In genomic region chr3:170967126-170967525, GRCh38 we compare ENCODE assay signal across 33 cellular contexts. TPM values are rescaled to one million over a fixed set of nuclear protein-coding genes. Genes with fewer than 3 reads are reported as not detected.
"Had no signal": no experiment of that assay in that cellular context is flagged by ENCODE, and none has a peak within 500 bp of the region (broad histone marks: within the 10 kb centered on the region; RNA-seq: fewer than 3 reads in every experiment).

No MANE protein-coding gene starts in this region.

- H3K9me3 Mint-ChIP-seq: dendritic cell treated with granulocyte-macrophage colony-stimulating factor and Interleukin-4, amounts not matched to agents 40 ng/mL and 50 ng/mL, for 4 days; effector memory CD8-positive, alpha-beta T cell had no signal

- FAIRE-seq: endometrium, islet of Langerhans, keratinocyte had no signal

- H3K27ac Mint-ChIP-seq: dendritic cell treated with granulocyte-macrophage colony-stimulating factor and Interleukin-4, amounts not matched to agents 40 ng/mL and 50 ng/mL, for 4 days; effector memory CD8-positive, alpha-beta T cell; endodermal cell; mesothelial cell of epicardium had no signal

- H3K36me3 Mint-ChIP-seq: mesothelial cell of epicardium had no signal

- DNase-seq: colonic mucosa; cortex of kidney; effector CD8-positive, alpha-beta T cell; effector memory CD8-positive, alpha-beta T cell; endodermal cell; erythroblast; esophagus squamous epithelium; foreskin fibroblast; foreskin melanocyte; gastrocnemius medialis; glutamatergic neuron; head of caudate nucleus; heart right ventricle; hippocampal formation; left cardiac atrium; left ventricle myocardium inferior; lower lobe of right lung; mesenchymal stem cell; mucosa of descending colon had no signal

- H3K9me3 ChIP-seq: colonic mucosa, esophagus squamous epithelium, gastrocnemius medialis, left ventricle myocardium inferior, lower lobe of right lung, mucosa of descending colon had no signal

- H3K4me1 Mint-ChIP-seq: mesothelial cell of epicardium had no signal

- H3K27me3 ChIP-seq: colonic mucosa, esophagus squamous epithelium, gastrocnemius medialis, heart right ventricle had no signal

- H3K36me3 ChIP-seq: colonic mucosa, esophagus squamous epithelium, gastrocnemius medialis, heart right ventricle, left ventricle myocardium inferior, lower lobe of right lung had no signal

- ATAC-seq: effector memory CD8-positive, alpha-beta T cell; esophagus mucosa; gastrocnemius medialis; left cardiac atrium; lower lobe of right lung; mucosa of descending colon had no signal

- H3K27me3 Mint-ChIP-seq: dendritic cell treated with granulocyte-macrophage colony-stimulating factor and Interleukin-4, amounts not matched to agents 40 ng/mL and 50 ng/mL, for 4 days had no signal

- H3K4me1 ChIP-seq: colonic mucosa, esophagus squamous epithelium, gastrocnemius medialis, lower lobe of right lung had no signal

- H3K4me3 ChIP-seq: colonic mucosa, esophagus squamous epithelium, gastrocnemius medialis, heart right ventricle, left ventricle myocardium inferior, lower lobe of right lung, mucosa of descending colon had no signal

- H3K4me3 Mint-ChIP-seq: dendritic cell treated with granulocyte-macrophage colony-stimulating factor and Interleukin-4, amounts not matched to agents 40 ng/mL and 50 ng/mL, for 4 days; effector memory CD8-positive, alpha-beta T cell; endodermal cell; mesothelial cell of epicardium had no signal

- H3K27ac ChIP-seq: colonic mucosa, epithelial cell of prostate, esophagus squamous epithelium, gastrocnemius medialis, heart right ventricle, left ventricle myocardium inferior, lower lobe of right lung had no signal

RNA-seq across cellular contexts. Expression of gene SLC2A2, which starts 59.4 kb away (rescaled TPM):
- total RNA-seq: chondrocyte, dermis microvascular lymphatic vessel endothelial cell, esophagus mucosa, esophagus squamous epithelium, glomerular endothelial cell, heart right ventricle, kidney epithelial cell, left cardiac atrium, left ventricle myocardium inferior, lower leg skin, lower lobe of right lung, lung microvascular endothelial cell, mesothelial cell of epicardium, mucosa of descending colon, myocyte had no signal
- polyA plus RNA-seq: heart right ventricle, keratinocyte had no signal
